In the genomic region with DNA sequence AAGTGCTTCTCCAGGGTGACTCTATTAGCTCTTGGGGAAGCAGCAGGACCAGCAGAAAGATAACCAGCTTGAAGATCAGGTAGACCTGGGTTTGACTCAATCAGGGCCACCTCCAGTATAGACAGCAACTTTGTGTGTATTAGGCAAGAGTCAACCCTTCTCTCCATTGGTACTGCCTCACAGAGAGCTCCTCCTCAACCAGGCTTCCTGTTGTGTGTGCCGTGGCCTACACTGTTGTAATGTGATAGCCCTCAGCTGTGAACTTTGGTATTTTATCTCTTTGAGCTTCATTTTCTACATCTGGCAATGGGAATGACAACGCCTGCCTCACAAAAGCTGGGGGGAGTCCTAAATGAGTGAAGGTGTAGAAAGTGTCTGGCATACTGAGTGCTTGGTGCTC, we compare ENCODE assay signal across 22 cellular contexts. TPM values are rescaled to one million over a fixed set of nuclear protein-coding genes. Genes with fewer than 3 reads are reported as not detected.
DNase-seq lines count a peak whose midpoint lies in the region; ATAC-seq, FAIRE-seq and TF ChIP-seq lines count a peak whose summit lies in the region.
"Had no signal": no experiment of that assay in that cellular context is flagged by ENCODE, and none has a peak within 500 bp of the region (broad histone marks: within the 10 kb centered on the region; RNA-seq: fewer than 3 reads in every experiment).

No MANE protein-coding gene starts in this region.

- H3K36me3 ChIP-seq in Panc1 (ENCODE audit: control insufficient read depth, insufficient read depth, low read length) (no peaks in the 10 kb centered on the region), left lung (no peaks in the 10 kb centered on the region)
- H3K36me3 ChIP-seq: thoracic aorta, WERI-Rb-1 had no signal

- intact Hi-C loops in Panc1 (cut with micrococcal nuclease; ENCODE audit: unreplicated experiment) (no loop called here), left lung (cut with DNase I) (no loop called here)

- no peaks in the 10 kb centered on the region; the same call in 2 of the 3 replicates for H3K9me3 ChIP-seq in A549
- no peaks in the 10 kb centered on the region for H3K9me3 ChIP-seq in Panc1 (ENCODE audit: control insufficient read depth, insufficient read depth, low read depth, low read length)
- no peaks in the 10 kb centered on the region for H3K9me3 ChIP-seq in left lung
- H3K9me3 ChIP-seq: thoracic aorta had no signal

- H3K27me3 ChIP-seq in Panc1 (ENCODE audit: control insufficient read depth, insufficient read depth, low read length) = no peaks in the 10 kb centered on the region
- no peaks in the 10 kb centered on the region for H3K27me3 ChIP-seq in left lung

- TF ChIP-seq POLR2A in A549 (IDR thresholded peaks at IDR 0.05; ENCODE audit: low read length) (no peak), GM18505 (IDR thresholded peaks at IDR 0.05; ENCODE audit: borderline replicate concordance, extremely low read depth, insufficient read depth, insufficient read length) (no peak)

- no peak for TF ChIP-seq EP300 in A549 (IDR thresholded peaks at IDR 0.05)

- H3K4me2 ChIP-seq in A549 = no peak overlapping the region

- CTCF ChIA-PET in A549 (lab: Yijun Ruan, JAX) (interaction anchor here (0.9 to 1.8 kb wide), 4 partner anchors 10 to 32 kb away, joined by 3 to 11 read pairs (median 4); no protein-coding TSS in a partner anchor), Panc1 (lab: Charles Lee) (interaction anchor here (0.6 kb wide), 1 partner anchor 953 kb away, joined by 3 read pairs; no protein-coding TSS in a partner anchor)

- peaks cover 22% of the 10 kb centered on the region for H3K4me1 ChIP-seq in A549
- H3K4me1 ChIP-seq in Panc1 (ENCODE audit: control insufficient read depth, insufficient read depth, low read length) = peaks cover 10% of the 10 kb centered on the region; the same call in 1 of the 2 replicates
- peaks cover 0 to 4% of the 10 kb centered on the region in 2 donors for H3K4me1 ChIP-seq in left lung

- 90% methylated on average over 2 of the region's 2 CpGs for WGBS in A549 (ENCODE audit: missing lambda C conversion rate)

- ATAC-seq in A549 = no peak
- no peak for ATAC-seq in Panc1
- ATAC-seq in left lung = peak; percentile 21
- no peak for ATAC-seq in GM18505 (IDR thresholded peaks at IDR 0.05; ENCODE audit: unreplicated experiment)

- DNase-seq in A549 (ENCODE audit: low read depth in 1 of 2, low spot score in 1 of 2) = no peak
- peak; percentile 35 for DNase-seq in HuH-7 (ENCODE audit: low spot score)
- no peak for DNase-seq in Panc1 (ENCODE audit: low read depth, low spot score)
- no peak for DNase-seq in left lung
- DNase-seq in activated gamma-delta T cell treated with Interleukin-2 at 50 U/mL for 16 hours = no peak
- DNase-seq in cortex of kidney (lab: John Stamatoyannopoulos, UW) = no peak
- no peak for DNase-seq in H4 (ENCODE audit: low spot score)
- DNase-seq: ACHN; activated CD4-positive, alpha-beta memory T cell treated with anti-CD3 and anti-CD28 coated beads for 36 hours; activated naive CD4-positive, alpha-beta T cell treated with anti-CD3 and anti-CD28 coated beads, Interleukin-2, amount 10 ng/mL, durations not matched to agents 7 days and 5 days; activated T-cell treated with anti-CD3 and anti-CD28 coated beads, Interleukin-2, amount 50 U/mL, for 1 hour; CD4-positive, alpha-beta memory T cell; H7; hypothalamus; kidney glomerular epithelial cell; NCI-H1417 treated with DMSO at 0.1 percent for 48 hours; NCI-H226; NK-92 treated with Interleukin-12 subunit alpha and Interleukin-12 subunit beta, amount 100 ng/mL, for 24 hours; WERI-Rb-1 had no signal

- in situ Hi-C loops in Panc1 (cut with HindIII; ENCODE audit: low pct_unique_long_range_greater_than_20kb, low sequenced_read_pairs) = no loop called here

- no TSS peak for BruUV-seq in Panc1 (replicated peaks; lab: Mats Ljungman, UMichigan)

- H3K27ac ChIP-seq in A549 (peak overlapping the region; percentile 7 to 48; a peak in 3 of 6 replicates), Panc1 (ENCODE audit: low read length) (peak overlapping the region; percentile 69), left lung (no peak overlapping the region)
- H3K27ac ChIP-seq: thoracic aorta, WERI-Rb-1 had no signal

- TF ChIP-seq RAD21 in A549 (conservative IDR thresholded peaks at IDR 0.05 in 1 of 2, IDR thresholded peaks at IDR 0.05 in 1 of 2) = no peak

- no peak overlapping the region for H3K4me3 ChIP-seq in A549
- no peak overlapping the region for H3K4me3 ChIP-seq in Panc1 (ENCODE audit: low read depth in 2 of 2, low read length in 2 of 2)
- H3K4me3 ChIP-seq in left lung = no peak overlapping the region
- H3K4me3 ChIP-seq: thoracic aorta had no signal

- no peak for FAIRE-seq in A549 (lab: Jason Lieb, UNC)
- FAIRE-seq: colon had no signal

- TF ChIP-seq CTCF in A549 (IDR thresholded peaks at IDR 0.05) (no peak), Panc1 (IDR thresholded peaks at IDR 0.05) (no peak), left lung (IDR thresholded peaks at IDR 0.05) (no peak)

- POLR2A ChIA-PET in A549 (lab: Yijun Ruan, JAX) (no interaction called here), Panc1 (lab: Charles Lee) (no interaction called here)

TF ChIP-seq in A549, 52 proteins besides CTCF, POLR2A, EP300 and RAD21:
- no peak for TF ChIP-seq JUNB (IDR thresholded peaks at IDR 0.05)

RNA-seq across cellular contexts. Expression of a gene that starts 17.0 kb away (rescaled TPM):
- 76.7 and 80.7 TPM in 2 replicates for polyA plus RNA-seq in A549 (2011; rRNA removed)
- polyA plus RNA-seq in A549 (2012; cell fraction: cytosol; rRNA removed) = 13.8 and 14.9 TPM in 2 replicates
- polyA plus RNA-seq in A549 (2012; cell fraction: nucleus; rRNA removed) = 6.8 and 8.7 TPM in 2 replicates
- 34.1 to 34.7 TPM (median 34.2 TPM) in 3 replicates for polyA plus RNA-seq in A549 (2017; fragmentation: RNase III; extraction: RNeasy Plus Mini Kit Qiagen cat#74134 plus additional on column Dnase treatment)
- 52.0 and 55.0 TPM in 2 replicates for polyA minus RNA-seq in A549 (2011; rRNA and poly(A)+ RNA removed)
- total RNA-seq in Panc1 (2021; ENCODE audit: unreplicated experiment) = 121 TPM
- 60.5 TPM for polyA plus RNA-seq in Panc1 (2012; ENCODE audit: insufficient read length)
- 10 to 100 TPM; 49.6 to 57.5 TPM for total RNA-seq in left lung
- total RNA-seq in H4 (2014; rRNA removed; shearing (Covaris generic)) = 22.4 and 29.8 TPM in 2 replicates

Comparison
In these comparisons a context has a peak if more than half of its experiments do, and no peak if none do; other contexts are left out.
1. H3K27ac ChIP-seq: peak in A549 (2 of 2) and Panc1 (single experiment); none in left lung (0 of 2).